ENCODE assay signal across 1 cellular context in the genomic region with DNA sequence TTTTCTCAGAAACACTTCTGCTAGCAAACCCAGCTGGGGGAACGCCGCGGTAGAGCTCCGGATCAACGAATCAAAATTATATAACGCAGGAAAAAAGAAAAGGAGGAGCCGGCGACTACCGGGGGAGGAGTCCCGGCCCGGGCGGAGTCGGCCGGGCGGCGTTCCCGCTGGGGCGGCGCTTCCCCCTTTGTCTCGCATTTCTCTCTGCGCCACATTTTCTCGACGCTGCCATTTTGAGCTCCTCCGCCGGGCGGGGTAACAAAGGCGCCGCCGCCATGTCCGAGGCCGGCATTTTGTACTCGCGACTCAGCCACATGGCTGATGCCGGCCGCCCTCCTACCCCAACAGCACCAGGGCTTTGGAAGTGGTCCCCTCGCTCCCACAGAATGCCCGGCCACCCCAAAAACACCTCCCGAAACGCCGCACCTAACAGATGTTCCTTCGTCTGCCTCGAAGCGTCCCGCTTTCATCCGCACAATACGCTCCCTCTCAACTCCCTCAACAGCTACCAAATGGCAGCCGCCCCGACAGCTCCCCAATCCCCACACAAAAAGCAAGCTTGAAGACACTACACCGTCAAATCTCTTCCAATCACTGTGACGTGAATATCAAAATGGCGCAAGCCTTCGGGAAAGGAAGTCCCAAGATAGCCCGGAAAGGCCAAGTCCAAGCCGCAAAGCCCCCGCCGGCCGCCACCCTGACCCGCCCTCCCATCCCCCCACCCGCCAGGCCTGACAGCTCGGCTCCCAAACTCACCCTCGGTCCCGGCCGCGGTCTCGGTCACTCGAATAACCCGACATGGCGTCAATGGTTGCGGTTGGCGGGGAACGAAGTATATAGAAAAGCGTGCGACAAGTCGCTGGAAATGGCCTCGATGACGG.
TF ChIP-seq lines count a peak whose summit lies in the region.

No MANE protein-coding gene starts in this region.

TF ChIP-seq in K562, 482 proteins besides CTCF, POLR2A, EP300 and RAD21 (continued from another document):
- TF ChIP-seq POLR2AphosphoS5 (IDR thresholded peaks at IDR 0.05; ENCODE audit: control insufficient read depth, insufficient read depth, low read depth, low read length), result 0 out of 2 replicates have a peak, but pooled peaks have one; percentile 4
- TF ChIP-seq ZNF174 (CRISPR knock-in tag; IDR thresholded peaks at IDR 0.05), result no peak
- TF ChIP-seq NR3C1 (CRISPR knock-in tag; IDR thresholded peaks at IDR 0.05), result peak; percentile 34; the same call in 1 of the 2 replicates
- TF ChIP-seq NONO (IDR thresholded peaks at IDR 0.05; ENCODE audit: low read depth in 2 of 2, low read length in 1 of 2), result peak in 1 of 2 experiments; percentile 64; a peak in 2 of 4 replicates
- peak; percentile 79; the same call in 1 of the 2 replicates for TF ChIP-seq ZC3H11A (IDR thresholded peaks at IDR 0.05; ENCODE audit: low read depth, low read length)
